Comparison of ENCODE assay signal across 20 cellular contexts in the genomic region with DNA sequence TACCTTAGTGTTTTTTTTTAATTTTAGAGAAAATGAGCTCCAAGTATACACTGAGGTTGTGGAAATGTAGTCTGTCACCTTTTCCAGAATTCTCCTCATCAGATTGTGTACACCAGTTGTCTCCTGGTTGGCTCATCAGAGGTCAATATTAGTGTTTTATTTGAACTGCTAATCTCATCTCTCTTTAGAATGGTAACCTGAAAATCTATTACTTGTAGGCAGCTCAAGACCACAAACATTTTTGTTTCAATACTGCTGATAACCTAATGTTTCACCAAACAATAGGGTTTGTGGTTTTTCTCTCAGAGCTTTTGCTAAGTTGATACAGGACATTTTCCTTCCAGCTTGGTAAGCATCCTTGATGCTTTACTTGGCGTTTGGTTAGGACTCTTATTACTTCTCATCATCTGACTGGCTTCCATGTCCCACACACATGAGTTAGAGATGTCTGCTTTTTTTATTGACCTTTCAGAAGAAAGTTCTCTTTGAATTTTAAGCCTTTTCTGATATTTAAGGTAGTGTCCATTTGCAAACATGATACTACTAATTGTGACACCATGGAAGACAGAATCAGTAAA. TPM values are rescaled to one million over a fixed set of nuclear protein-coding genes. Genes with fewer than 3 reads are reported as not detected.
DNase-seq lines count a peak whose midpoint lies in the region; ATAC-seq and TF ChIP-seq lines count a peak whose summit lies in the region.
"Had no signal": no experiment of that assay in that cellular context is flagged by ENCODE, and none has a peak within 500 bp of the region (broad histone marks: within the 10 kb centered on the region; RNA-seq: fewer than 3 reads in every experiment).

No MANE protein-coding gene starts in this region.

- peak; percentile 34 for ATAC-seq in activated CD8-positive, alpha-beta T cell treated with anti-CD3 and anti-CD28 coated beads for 36 hours
- no peak for ATAC-seq in activated CD8-positive, alpha-beta T cell treated with anti-CD3 and anti-CD28 coated beads, Interleukin-2, amount 10 ng/mL, durations not matched to agents 7 days and 5 days
- peak; percentile 51 for ATAC-seq in Panc1
- peak; percentile 68 to 74 (median 70) for ATAC-seq in right lobe of liver
- no peak for ATAC-seq in GM21619 (IDR thresholded peaks at IDR 0.05; ENCODE audit: unreplicated experiment)
- ATAC-seq in GM21423 (IDR thresholded peaks at IDR 0.05; ENCODE audit: unreplicated experiment), result no peak
- ATAC-seq: HCT116, Right ventricle myocardium inferior had no signal

- no peak overlapping the region for H3K4me3 Mint-ChIP-seq in activated CD8-positive, alpha-beta T cell treated with anti-CD3 and anti-CD28 coated beads for 36 hours
- no peak overlapping the region for H3K4me3 Mint-ChIP-seq in activated CD8-positive, alpha-beta T cell treated with anti-CD3 and anti-CD28 coated beads, Interleukin-2, amount 10 ng/mL, durations not matched to agents 7 days and 5 days
- H3K4me3 Mint-ChIP-seq: CD4-positive, alpha-beta T cell had no signal

- no TSS peak for BruUV-seq in Panc1 (replicated peaks; lab: Mats Ljungman, UMichigan)

- no peak for TF ChIP-seq POLR2A in right lobe of liver (IDR thresholded peaks at IDR 0.05)

- no peaks in the 10 kb centered on the region for H3K9me3 Mint-ChIP-seq in activated CD8-positive, alpha-beta T cell treated with anti-CD3 and anti-CD28 coated beads for 36 hours
- H3K9me3 Mint-ChIP-seq in activated CD8-positive, alpha-beta T cell treated with anti-CD3 and anti-CD28 coated beads, Interleukin-2, amount 10 ng/mL, durations not matched to agents 7 days and 5 days (ENCODE audit: insufficient read depth), result no peaks in the 10 kb centered on the region
- H3K9me3 Mint-ChIP-seq: CD4-positive, alpha-beta T cell had no signal

- intact Hi-C loops in activated CD8-positive, alpha-beta T cell treated with anti-CD3 and anti-CD28 coated beads for 36 hours (cut with micrococcal nuclease), result no loop called here
- intact Hi-C loops in Panc1 (cut with micrococcal nuclease; ENCODE audit: unreplicated experiment) (no loop called here), right lobe of liver (cut with DNase I) (no loop called here)

- DNase-seq in activated CD8-positive, alpha-beta T cell treated with anti-CD3 and anti-CD28 coated beads for 36 hours, result no peak
- DNase-seq in activated CD8-positive, alpha-beta T cell treated with anti-CD3 and anti-CD28 coated beads, Interleukin-2, amount 10 ng/mL, durations not matched to agents 7 days and 5 days, result no peak
- DNase-seq in KBM-7 (peak; percentile 12), Panc1 (ENCODE audit: low read depth, low spot score) (no peak), right lobe of liver (no peak)
- no peak for DNase-seq in stimulated activated naive CD4-positive, alpha-beta T cell treated with Interleukin-2 at 50 U/mL for 16 hours (lab: John Stamatoyannopoulos, UW)
- DNase-seq: CD4-positive, alpha-beta T cell; DMS153; GF-D8; GOT3; NCI-H1048; NCI-H1436; NCI-H1930; NCI-H345; NCI-H526 treated with DMSO at 0.1 percent for 48 hours; Peyer's patch had no signal

- H3K27ac Mint-ChIP-seq in activated CD8-positive, alpha-beta T cell treated with anti-CD3 and anti-CD28 coated beads for 36 hours, result no peak overlapping the region
- H3K27ac Mint-ChIP-seq in activated CD8-positive, alpha-beta T cell treated with anti-CD3 and anti-CD28 coated beads, Interleukin-2, amount 10 ng/mL, durations not matched to agents 7 days and 5 days, result no peak overlapping the region
- H3K27ac Mint-ChIP-seq: CD4-positive, alpha-beta T cell had no signal

- H3K27ac ChIP-seq in Panc1 (ENCODE audit: low read length) (peak overlapping the region; percentile 100), right lobe of liver (peak overlapping the region in 2 of 3 donors; percentile 1 to 14)
- H3K27ac ChIP-seq: Peyer's patch had no signal

- H3K9me3 ChIP-seq in Panc1 (ENCODE audit: control insufficient read depth, insufficient read depth, low read depth, low read length), result no peaks in the 10 kb centered on the region
- H3K9me3 ChIP-seq in right lobe of liver, result no peaks in the 10 kb centered on the region
- H3K9me3 ChIP-seq: Peyer's patch had no signal

- WGBS in right lobe of liver (ENCODE audit: insufficient coverage, low coverage, low lambda C conversion rate, missing lambda C conversion rate), result 29% methylated on average over 1 of the region's 1 CpG

- POLR2A ChIA-PET in activated CD8-positive, alpha-beta T cell treated with anti-CD3 and anti-CD28 coated beads for 36 hours (lab: Charles Lee), result no interaction called here
- POLR2A ChIA-PET in activated CD8-positive, alpha-beta T cell treated with anti-CD3 and anti-CD28 coated beads, Interleukin-2, amount 10 ng/mL, durations not matched to agents 7 days and 5 days (lab: Charles Lee), result no interaction called here
- POLR2A ChIA-PET in Panc1 (lab: Charles Lee), result interaction anchor here (0.5 kb wide), 1 partner anchor 18 kb away, joined by 3 read pairs; no protein-coding TSS in a partner anchor

- H3K36me3 Mint-ChIP-seq in activated CD8-positive, alpha-beta T cell treated with anti-CD3 and anti-CD28 coated beads for 36 hours (ENCODE audit: low read depth), result no peaks in the 10 kb centered on the region
- H3K36me3 Mint-ChIP-seq in activated CD8-positive, alpha-beta T cell treated with anti-CD3 and anti-CD28 coated beads, Interleukin-2, amount 10 ng/mL, durations not matched to agents 7 days and 5 days (ENCODE audit: low read depth), result no peaks in the 10 kb centered on the region

- in situ Hi-C loops in KBM-7 (cut with MboI; ENCODE audit: low pct_unique_long_range_greater_than_20kb, low sequenced_read_pairs), result no loop called here
- in situ Hi-C loops in Panc1 (cut with HindIII; ENCODE audit: low pct_unique_long_range_greater_than_20kb, low sequenced_read_pairs), result no loop called here

- CTCF ChIA-PET in activated CD8-positive, alpha-beta T cell treated with anti-CD3 and anti-CD28 coated beads for 36 hours (lab: Charles Lee), result interaction anchor here (0.6 kb wide), 1 partner anchor 61 kb away, joined by 3 read pairs; no protein-coding TSS in a partner anchor
- CTCF ChIA-PET in activated CD8-positive, alpha-beta T cell treated with anti-CD3 and anti-CD28 coated beads, Interleukin-2, amount 10 ng/mL, durations not matched to agents 7 days and 5 days (lab: Charles Lee), result interaction anchor here (0.7 to 0.9 kb wide), 2 partner anchors 10 to 79 kb away, joined by 3 read pairs; no protein-coding TSS in a partner anchor
- CTCF ChIA-PET in Panc1 (lab: Charles Lee), result no interaction called here

- H3K27me3 Mint-ChIP-seq in activated CD8-positive, alpha-beta T cell treated with anti-CD3 and anti-CD28 coated beads for 36 hours, result peaks cover 1% of the 10 kb centered on the region
- H3K27me3 Mint-ChIP-seq in activated CD8-positive, alpha-beta T cell treated with anti-CD3 and anti-CD28 coated beads, Interleukin-2, amount 10 ng/mL, durations not matched to agents 7 days and 5 days (ENCODE audit: low read depth), result no peaks in the 10 kb centered on the region

- TF ChIP-seq CTCF in activated CD8-positive, alpha-beta T cell treated with anti-CD3 and anti-CD28 coated beads for 36 hours (IDR thresholded peaks at IDR 0.05), result no peak
- TF ChIP-seq CTCF in Panc1 (IDR thresholded peaks at IDR 0.05), result no peak
- no peak for TF ChIP-seq CTCF in right lobe of liver (IDR thresholded peaks at IDR 0.05)

- no peaks in the 10 kb centered on the region for H3K4me1 Mint-ChIP-seq in activated CD8-positive, alpha-beta T cell treated with anti-CD3 and anti-CD28 coated beads for 36 hours (ENCODE audit: low read depth)
- no peaks in the 10 kb centered on the region for H3K4me1 Mint-ChIP-seq in activated CD8-positive, alpha-beta T cell treated with anti-CD3 and anti-CD28 coated beads, Interleukin-2, amount 10 ng/mL, durations not matched to agents 7 days and 5 days (ENCODE audit: low read depth)

- H3K36me3 ChIP-seq in Panc1 (ENCODE audit: control insufficient read depth, insufficient read depth, low read length), result peaks cover 11% of the 10 kb centered on the region; the same call in 1 of the 2 replicates
- H3K36me3 ChIP-seq in right lobe of liver, result no peaks in the 10 kb centered on the region
- H3K36me3 ChIP-seq: Peyer's patch had no signal

- no peaks in the 10 kb centered on the region for H3K27me3 ChIP-seq in Panc1 (ENCODE audit: control insufficient read depth, insufficient read depth, low read length)
- no peaks in the 10 kb centered on the region for H3K27me3 ChIP-seq in right lobe of liver
- H3K27me3 ChIP-seq: Peyer's patch had no signal

- H3K4me1 ChIP-seq in Panc1 (ENCODE audit: control insufficient read depth, insufficient read depth, low read length), result peaks cover 80% of the 10 kb centered on the region
- H3K4me1 ChIP-seq in right lobe of liver, result peaks cover 0 to 36% (median 5%) of the 10 kb centered on the region in 4 donors
- H3K4me1 ChIP-seq: Peyer's patch had no signal

- H3K4me3 ChIP-seq in Panc1 (ENCODE audit: low read depth in 2 of 2, low read length in 2 of 2) (no peak overlapping the region), right lobe of liver (no peak overlapping the region)
- H3K4me3 ChIP-seq: Peyer's patch had no signal

RNA-seq across cellular contexts. Expression of a gene that starts 15.1 kb away (rescaled TPM):
- total RNA-seq in activated CD8-positive, alpha-beta T cell treated with anti-CD3 and anti-CD28 coated beads for 36 hours, result 1 to 10 TPM; 1.3 to 1.5 TPM
- 1 to 10 TPM; 1.6 TPM for total RNA-seq in activated CD8-positive, alpha-beta T cell treated with anti-CD3 and anti-CD28 coated beads, Interleukin-2, amount 10 ng/mL, durations not matched to agents 7 days and 5 days
- total RNA-seq in Panc1 (2021; ENCODE audit: unreplicated experiment) (259 TPM), right lobe of liver (100 to 1,000 TPM in 3 of 6 experiments, 10 to 100 TPM in 3; 49.6 to 114 (median 94.6) TPM)
- polyA plus RNA-seq in Panc1 (2012; ENCODE audit: insufficient read length), result 87.8 TPM

Comparison
In these comparisons a context has a peak if more than half of its experiments do, and no peak if none do; other contexts are left out.
1. ATAC-seq: peak in activated CD8-positive, alpha-beta T cell treated with anti-CD3 and anti-CD28 coated beads for 36 hours (single experiment), Panc1 (single experiment) and right lobe of liver (4 of 4); none in activated CD8-positive, alpha-beta T cell treated with anti-CD3 and anti-CD28 coated beads, Interleukin-2, amount 10 ng/mL, durations not matched to agents 7 days and 5 days (single experiment), GM21619 (single experiment) and GM21423 (single experiment).
2. RNA of a gene that starts 15.1 kb away (total RNA-seq): 259 TPM in Panc1 (single experiment) and 49.6 to 114 TPM in right lobe of liver; 1.6 TPM in activated CD8-positive, alpha-beta T cell treated with anti-CD3 and anti-CD28 coated beads, Interleukin-2, amount 10 ng/mL, durations not matched to agents 7 days and 5 days and 1.3 to 1.5 TPM in activated CD8-positive, alpha-beta T cell treated with anti-CD3 and anti-CD28 coated beads for 36 hours; every median in the first group is over 10 times any median in the second.